Comparison of ENCODE assay signal across 1 cellular context in genomic region chr9:5191983-5192382, GRCh38.
TF ChIP-seq lines count a peak whose summit lies in the region.

No MANE protein-coding gene starts in this region.

TF ChIP-seq in H1, 55 proteins besides CTCF, POLR2A, EP300 and RAD21:
- no peak for TF ChIP-seq BCL11A (IDR thresholded peaks at IDR 0.05; ENCODE audit: low read depth in 2 of 2, low read length in 2 of 2)
- TF ChIP-seq RXRA (IDR thresholded peaks at IDR 0.05; ENCODE audit: insufficient read depth, low read depth, low read length), result no peak
- TF ChIP-seq CEBPB (IDR thresholded peaks at IDR 0.05; ENCODE audit: low read depth, low read length), result no peak
- no peak for TF ChIP-seq BACH1 (IDR thresholded peaks at IDR 0.05; ENCODE audit: low read length)
- TF ChIP-seq SIRT6 (IDR thresholded peaks at IDR 0.05; ENCODE audit: low read length), result no peak
- TF ChIP-seq KDM5A (IDR thresholded peaks at IDR 0.05; ENCODE audit: low read length), result no peak
- TF ChIP-seq TAF7 (optimal IDR thresholded peaks at IDR 0.05; ENCODE audit: borderline replicate concordance, low read depth, low read length), result no peak
- TF ChIP-seq SIN3A (conservative IDR thresholded peaks at IDR 0.05 in 1 of 2, IDR thresholded peaks at IDR 0.05 in 1 of 2; ENCODE audit: low read depth in 1 of 2, low read length in 2 of 2), result no peak
- TF ChIP-seq BRCA1 (IDR thresholded peaks at IDR 0.05; ENCODE audit: low read depth, low read length), result no peak
- TF ChIP-seq ZNF274 (IDR thresholded peaks at IDR 0.05; ENCODE audit: borderline replicate concordance, extremely low read depth, low read length), result no peak
- no peak for TF ChIP-seq CHD2 (IDR thresholded peaks at IDR 0.05; ENCODE audit: low read length)
- TF ChIP-seq JUND (IDR thresholded peaks at IDR 0.05; ENCODE audit: low read length), result no peak
- TF ChIP-seq TCF12 (IDR thresholded peaks at IDR 0.05; ENCODE audit: low read depth, low read length), result no peak
- TF ChIP-seq TEAD4 (IDR thresholded peaks at IDR 0.05; ENCODE audit: low read depth, low read length), result no peak
- TF ChIP-seq TBP (IDR thresholded peaks at IDR 0.05; ENCODE audit: low read depth, low read length), result no peak
- no peak for TF ChIP-seq SIX5 (IDR thresholded peaks at IDR 0.05; ENCODE audit: low read depth, low read length)
- no peak for TF ChIP-seq EZH2 (IDR thresholded peaks at IDR 0.05; ENCODE audit: low read depth, low read length, severe bottlenecking)
- no peak for TF ChIP-seq MAX (IDR thresholded peaks at IDR 0.05)
- TF ChIP-seq KDM1A (IDR thresholded peaks at IDR 0.05; ENCODE audit: borderline replicate concordance, low read length), result no peak
- no peak for TF ChIP-seq SP2 (IDR thresholded peaks at IDR 0.05; ENCODE audit: low read length)
